In the genomic region with DNA sequence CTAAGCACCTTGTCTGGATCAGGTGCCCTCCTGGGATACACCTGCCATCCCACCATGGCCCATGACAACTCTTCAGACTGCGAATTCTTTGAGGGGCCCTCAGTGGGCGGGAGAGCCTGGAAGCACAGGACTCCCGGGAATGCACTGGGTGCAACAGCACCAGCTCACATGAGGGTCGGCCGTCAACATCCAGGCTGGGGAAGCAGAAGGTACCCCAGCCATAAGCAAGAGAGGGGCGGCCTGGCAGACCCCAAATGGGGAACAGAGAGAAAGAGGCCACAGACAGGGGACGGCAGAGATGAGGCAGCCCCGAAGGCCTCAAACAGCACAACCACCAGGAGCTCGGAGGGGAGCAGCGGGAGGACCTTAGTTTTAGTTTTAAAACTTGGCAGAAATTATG, we compare ENCODE assay signal across 24 cellular contexts.
"Had no signal": no experiment of that assay in that cellular context is flagged by ENCODE, and none has a peak within 500 bp of the region (broad histone marks: within the 10 kb centered on the region; RNA-seq: fewer than 3 reads in every experiment).

No MANE protein-coding gene starts in this region.

- ATAC-seq: effector memory CD8-positive, alpha-beta T cell; gastrocnemius medialis; natural killer cell; stimulated activated naive CD8-positive, alpha-beta T cell treated with anti-CD3 and anti-CD28 coated beads, Interleukin-15, amount 100 ng/mL, for 72 hours; WTC11 had no signal

- H3K4me1 ChIP-seq: esophagus muscularis mucosa, gastrocnemius medialis, left ventricle myocardium inferior, tibial nerve, uterus had no signal

- H3K4me1 Mint-ChIP-seq: natural killer cell; stimulated activated naive CD8-positive, alpha-beta T cell treated with anti-CD3 and anti-CD28 coated beads, Interleukin-15, amount 100 ng/mL, for 72 hours; WTC11 had no signal

- H3K4me3 Mint-ChIP-seq: activated CD4-positive, alpha-beta memory T cell treated with anti-CD3 and anti-CD28 coated beads for 36 hours; effector memory CD8-positive, alpha-beta T cell; natural killer cell; stimulated activated naive CD8-positive, alpha-beta T cell treated with anti-CD3 and anti-CD28 coated beads, Interleukin-15, amount 100 ng/mL, for 72 hours; T-helper 1 cell treated with Interleukin-12 subunit alpha and Interleukin-12 subunit beta and Interleukin-4 antibody, amounts not matched to agents 30 μg/mL and 1 μg/mL, for 36 hours; WTC11 had no signal

- H3K36me3 Mint-ChIP-seq: activated CD4-positive, alpha-beta memory T cell treated with anti-CD3 and anti-CD28 coated beads for 36 hours; natural killer cell had no signal

- H3K9me3 ChIP-seq: gastrocnemius medialis had no signal

- H3K4me3 ChIP-seq: dorsolateral prefrontal cortex, esophagus muscularis mucosa, gastrocnemius medialis, left ventricle myocardium inferior, tibial nerve, uterus had no signal

- H3K27ac Mint-ChIP-seq: activated CD4-positive, alpha-beta memory T cell treated with anti-CD3 and anti-CD28 coated beads for 36 hours; effector memory CD8-positive, alpha-beta T cell; natural killer cell; stimulated activated naive CD8-positive, alpha-beta T cell treated with anti-CD3 and anti-CD28 coated beads, Interleukin-15, amount 100 ng/mL, for 72 hours; T-helper 1 cell treated with Interleukin-12 subunit alpha and Interleukin-12 subunit beta and Interleukin-4 antibody, amounts not matched to agents 30 μg/mL and 1 μg/mL, for 36 hours had no signal

- FAIRE-seq: colon had no signal

- H3K27ac ChIP-seq: brain microvascular endothelial cell, dorsolateral prefrontal cortex, esophagus muscularis mucosa, gastrocnemius medialis, left ventricle myocardium inferior, tibial nerve, uterus had no signal

- DNase-seq: activated CD4-positive, alpha-beta memory T cell treated with anti-CD3 and anti-CD28 coated beads for 36 hours; activated CD4-positive, alpha-beta T cell treated with anti-CD3 and anti-CD28 coated beads for 4 hours; activated naive CD4-positive, alpha-beta T cell treated with anti-CD3 and anti-CD28 coated beads, Interleukin-2, amount 50 U/mL, for 16 hours; activated T-cell treated with anti-CD3 and anti-CD28 coated beads, Interleukin-2, amount 50 U/mL, for 48 hours; brain microvascular endothelial cell; central memory CD4-positive, alpha-beta T cell; effector memory CD8-positive, alpha-beta T cell; gastrocnemius medialis; hippocampal formation; midbrain; natural killer cell; occipital lobe; retina; stimulated activated CD4-positive, alpha-beta T cell treated with anti-CD3 and anti-CD28 coated beads, Interleukin-1b, Interleukin-23, amount 100 ng/mL, for 48 hours; stimulated activated naive CD8-positive, alpha-beta T cell treated with anti-CD3 and anti-CD28 coated beads, Interleukin-15, amount 100 ng/mL, for 72 hours; T1000; uterus had no signal

- H3K36me3 ChIP-seq: brain microvascular endothelial cell, gastrocnemius medialis, left ventricle myocardium inferior, uterus had no signal
